1 cellular context compared by ENCODE assay signal in genomic region chr9:35914307-35914807, GRCh38.
TF ChIP-seq lines count a peak whose summit lies in the region.

No MANE protein-coding gene starts in this region.

TF ChIP-seq in HepG2, 621 proteins besides CTCF, POLR2A, EP300 and RAD21 (continues in another document):
- peak; percentile 68 for TF ChIP-seq ZMYM3 (CRISPR knock-in tag; IDR thresholded peaks at IDR 0.05)
- TF ChIP-seq ZNF629 (CRISPR knock-in tag; conservative IDR thresholded peaks at IDR 0.05), result peak; percentile 28; the same call in 1 of the 2 replicates
- peak; percentile 56; the same call in 1 of the 2 replicates for TF ChIP-seq ZNF556 (CRISPR knock-in tag; IDR thresholded peaks at IDR 0.05; ENCODE audit: borderline replicate concordance)
- peak; percentile 31; the same call in 1 of the 2 replicates for TF ChIP-seq SOX13 (IDR thresholded peaks at IDR 0.05)
- peak in 1 of 2 experiments; percentile 76; a peak in 2 of 4 replicates for TF ChIP-seq SOX13 (CRISPR knock-in tag; conservative IDR thresholded peaks at IDR 0.05 in 1 of 2, IDR thresholded peaks at IDR 0.05 in 1 of 2)
- TF ChIP-seq, protein P1, sequence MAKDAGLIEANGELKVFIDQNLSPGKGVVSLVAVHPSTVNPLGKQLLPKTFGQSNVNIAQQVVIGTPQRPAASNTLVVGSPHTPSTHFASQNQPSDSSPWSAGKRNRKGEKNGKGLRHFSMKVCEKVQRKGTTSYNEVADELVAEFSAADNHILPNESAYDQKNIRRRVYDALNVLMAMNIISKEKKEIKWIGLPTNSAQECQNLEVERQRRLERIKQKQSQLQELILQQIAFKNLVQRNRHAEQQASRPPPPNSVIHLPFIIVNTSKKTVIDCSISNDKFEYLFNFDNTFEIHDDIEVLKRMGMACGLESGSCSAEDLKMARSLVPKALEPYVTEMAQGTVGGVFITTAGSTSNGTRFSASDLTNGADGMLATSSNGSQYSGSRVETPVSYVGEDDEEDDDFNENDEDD (CRISPR knock-in tag; IDR thresholded peaks at IDR 0.05; ENCODE audit: borderline replicate concordance), result peak; percentile 24; the same call in 1 of the 2 replicates
- TF ChIP-seq, protein P2, sequence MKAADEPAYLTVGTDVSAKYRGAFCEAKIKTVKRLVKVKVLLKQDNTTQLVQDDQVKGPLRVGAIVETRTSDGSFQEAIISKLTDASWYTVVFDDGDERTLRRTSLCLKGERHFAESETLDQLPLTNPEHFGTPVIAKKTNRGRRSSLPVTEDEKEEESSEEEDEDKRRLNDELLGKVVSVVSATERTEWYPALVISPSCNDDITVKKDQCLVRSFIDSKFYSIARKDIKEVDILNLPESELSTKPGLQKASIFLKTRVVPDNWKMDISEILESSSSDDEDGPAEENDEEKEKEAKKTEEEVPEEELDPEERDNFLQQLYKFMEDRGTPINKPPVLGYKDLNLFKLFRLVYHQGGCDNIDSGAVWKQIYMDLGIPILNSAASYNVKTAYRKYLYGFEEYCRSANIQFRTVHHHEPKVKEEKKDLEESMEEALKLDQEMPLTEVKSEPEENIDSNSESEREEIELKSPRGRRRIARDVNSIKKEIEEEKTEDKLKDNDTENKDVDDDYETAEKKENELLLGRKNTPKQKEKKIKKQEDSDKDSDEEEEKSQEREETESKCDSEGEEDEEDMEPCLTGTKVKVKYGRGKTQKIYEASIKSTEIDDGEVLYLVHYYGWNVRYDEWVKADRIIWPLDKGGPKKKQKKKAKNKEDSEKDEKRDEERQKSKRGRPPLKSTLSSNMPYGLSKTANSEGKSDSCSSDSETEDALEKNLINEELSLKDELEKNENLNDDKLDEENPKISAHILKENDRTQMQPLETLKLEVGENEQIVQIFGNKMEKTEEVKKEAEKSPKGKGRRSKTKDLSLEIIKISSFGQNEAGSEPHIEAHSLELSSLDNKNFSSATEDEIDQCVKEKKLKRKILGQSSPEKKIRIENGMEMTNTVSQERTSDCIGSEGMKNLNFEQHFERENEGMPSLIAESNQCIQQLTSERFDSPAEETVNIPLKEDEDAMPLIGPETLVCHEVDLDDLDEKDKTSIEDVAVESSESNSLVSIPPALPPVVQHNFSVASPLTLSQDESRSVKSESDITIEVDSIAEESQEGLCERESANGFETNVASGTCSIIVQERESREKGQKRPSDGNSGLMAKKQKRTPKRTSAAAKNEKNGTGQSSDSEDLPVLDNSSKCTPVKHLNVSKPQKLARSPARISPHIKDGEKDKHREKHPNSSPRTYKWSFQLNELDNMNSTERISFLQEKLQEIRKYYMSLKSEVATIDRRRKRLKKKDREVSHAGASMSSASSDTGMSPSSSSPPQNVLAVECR (CRISPR knock-in tag; IDR thresholded peaks at IDR 0.05; ENCODE audit: borderline replicate concordance), result peak; percentile 18; the same call in 1 of the 2 replicates
- TF ChIP-seq SALL2 (CRISPR knock-in tag; IDR thresholded peaks at IDR 0.05), result peak; percentile 48; the same call in 1 of the 2 replicates
- peak; percentile 50; the same call in 1 of the 2 replicates for TF ChIP-seq ZFX (CRISPR knock-in tag; IDR thresholded peaks at IDR 0.05; ENCODE audit: low read depth)
- peak; percentile 54 for TF ChIP-seq CBX1 (IDR thresholded peaks at IDR 0.05; ENCODE audit: low read depth)
- peak; percentile 67 for TF ChIP-seq SALL1 (CRISPR knock-in tag; IDR thresholded peaks at IDR 0.05)
- TF ChIP-seq IRF1 (CRISPR knock-in tag; IDR thresholded peaks at IDR 0.05; ENCODE audit: low read depth), result no peak
- TF ChIP-seq RNF219 (CRISPR knock-in tag; IDR thresholded peaks at IDR 0.05), result no peak
- TF ChIP-seq ZNF724P (CRISPR knock-in tag; IDR thresholded peaks at IDR 0.05; ENCODE audit: borderline replicate concordance), result 0 out of 2 replicates have a peak, but pooled peaks have one; percentile 46
- TF ChIP-seq, protein P3, sequence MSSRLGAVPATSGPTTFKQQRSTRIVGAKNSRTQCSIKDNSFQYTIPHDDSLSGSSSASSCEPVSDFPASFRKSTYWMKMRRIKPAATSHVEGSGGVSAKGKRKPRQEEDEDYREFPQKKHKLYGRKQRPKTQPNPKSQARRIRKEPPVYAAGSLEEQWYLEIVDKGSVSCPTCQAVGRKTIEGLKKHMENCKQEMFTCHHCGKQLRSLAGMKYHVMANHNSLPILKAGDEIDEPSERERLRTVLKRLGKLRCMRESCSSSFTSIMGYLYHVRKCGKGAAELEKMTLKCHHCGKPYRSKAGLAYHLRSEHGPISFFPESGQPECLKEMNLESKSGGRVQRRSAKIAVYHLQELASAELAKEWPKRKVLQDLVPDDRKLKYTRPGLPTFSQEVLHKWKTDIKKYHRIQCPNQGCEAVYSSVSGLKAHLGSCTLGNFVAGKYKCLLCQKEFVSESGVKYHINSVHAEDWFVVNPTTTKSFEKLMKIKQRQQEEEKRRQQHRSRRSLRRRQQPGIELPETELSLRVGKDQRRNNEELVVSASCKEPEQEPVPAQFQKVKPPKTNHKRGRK (CRISPR knock-in tag; IDR thresholded peaks at IDR 0.05), result no peak
- peak; percentile 74 for TF ChIP-seq SOX5 (CRISPR knock-in tag; IDR thresholded peaks at IDR 0.05; ENCODE audit: borderline replicate concordance)
- peak; percentile 28 for TF ChIP-seq XRCC5 (optimal IDR thresholded peaks at IDR 0.05; ENCODE audit: low read length)
- TF ChIP-seq ZNF646 (CRISPR knock-in tag; IDR thresholded peaks at IDR 0.05), result peak; percentile 99
- no peak for TF ChIP-seq ZNF614 (CRISPR knock-in tag; IDR thresholded peaks at IDR 0.05; ENCODE audit: borderline replicate concordance)
- no peak for TF ChIP-seq ZNF337 (CRISPR knock-in tag; IDR thresholded peaks at IDR 0.05; ENCODE audit: borderline replicate concordance, low read depth)
- peak; percentile 84 for TF ChIP-seq ESRRA (CRISPR knock-in tag; IDR thresholded peaks at IDR 0.05; ENCODE audit: low read depth)
- TF ChIP-seq ZNF441 (CRISPR knock-in tag; IDR thresholded peaks at IDR 0.05; ENCODE audit: borderline replicate concordance), result peak; percentile 30; the same call in 1 of the 2 replicates
- TF ChIP-seq ETV5 (CRISPR knock-in tag; IDR thresholded peaks at IDR 0.05; ENCODE audit: borderline replicate concordance), result peak; percentile 44; the same call in 1 of the 2 replicates
- TF ChIP-seq SAP130 (CRISPR knock-in tag; IDR thresholded peaks at IDR 0.05; ENCODE audit: low read depth), result peak; percentile 46; the same call in 1 of the 2 replicates
- no peak for TF ChIP-seq ZNF773 (CRISPR knock-in tag; IDR thresholded peaks at IDR 0.05; ENCODE audit: borderline replicate concordance)
- TF ChIP-seq, protein P4, sequence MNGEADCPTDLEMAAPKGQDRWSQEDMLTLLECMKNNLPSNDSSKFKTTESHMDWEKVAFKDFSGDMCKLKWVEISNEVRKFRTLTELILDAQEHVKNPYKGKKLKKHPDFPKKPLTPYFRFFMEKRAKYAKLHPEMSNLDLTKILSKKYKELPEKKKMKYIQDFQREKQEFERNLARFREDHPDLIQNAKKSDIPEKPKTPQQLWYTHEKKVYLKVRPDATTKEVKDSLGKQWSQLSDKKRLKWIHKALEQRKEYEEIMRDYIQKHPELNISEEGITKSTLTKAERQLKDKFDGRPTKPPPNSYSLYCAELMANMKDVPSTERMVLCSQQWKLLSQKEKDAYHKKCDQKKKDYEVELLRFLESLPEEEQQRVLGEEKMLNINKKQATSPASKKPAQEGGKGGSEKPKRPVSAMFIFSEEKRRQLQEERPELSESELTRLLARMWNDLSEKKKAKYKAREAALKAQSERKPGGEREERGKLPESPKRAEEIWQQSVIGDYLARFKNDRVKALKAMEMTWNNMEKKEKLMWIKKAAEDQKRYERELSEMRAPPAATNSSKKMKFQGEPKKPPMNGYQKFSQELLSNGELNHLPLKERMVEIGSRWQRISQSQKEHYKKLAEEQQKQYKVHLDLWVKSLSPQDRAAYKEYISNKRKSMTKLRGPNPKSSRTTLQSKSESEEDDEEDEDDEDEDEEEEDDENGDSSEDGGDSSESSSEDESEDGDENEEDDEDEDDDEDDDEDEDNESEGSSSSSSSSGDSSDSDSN (CRISPR knock-in tag; IDR thresholded peaks at IDR 0.05), result peak; percentile 46; the same call in 1 of the 2 replicates
- TF ChIP-seq PAWR (CRISPR knock-in tag; IDR thresholded peaks at IDR 0.05; ENCODE audit: borderline replicate concordance), result 0 out of 2 replicates have a peak, but pooled peaks have one; percentile 34
- peak; percentile 32; the same call in 1 of the 2 replicates for TF ChIP-seq JUND (CRISPR knock-in tag; IDR thresholded peaks at IDR 0.05)
- TF ChIP-seq, protein P5, sequence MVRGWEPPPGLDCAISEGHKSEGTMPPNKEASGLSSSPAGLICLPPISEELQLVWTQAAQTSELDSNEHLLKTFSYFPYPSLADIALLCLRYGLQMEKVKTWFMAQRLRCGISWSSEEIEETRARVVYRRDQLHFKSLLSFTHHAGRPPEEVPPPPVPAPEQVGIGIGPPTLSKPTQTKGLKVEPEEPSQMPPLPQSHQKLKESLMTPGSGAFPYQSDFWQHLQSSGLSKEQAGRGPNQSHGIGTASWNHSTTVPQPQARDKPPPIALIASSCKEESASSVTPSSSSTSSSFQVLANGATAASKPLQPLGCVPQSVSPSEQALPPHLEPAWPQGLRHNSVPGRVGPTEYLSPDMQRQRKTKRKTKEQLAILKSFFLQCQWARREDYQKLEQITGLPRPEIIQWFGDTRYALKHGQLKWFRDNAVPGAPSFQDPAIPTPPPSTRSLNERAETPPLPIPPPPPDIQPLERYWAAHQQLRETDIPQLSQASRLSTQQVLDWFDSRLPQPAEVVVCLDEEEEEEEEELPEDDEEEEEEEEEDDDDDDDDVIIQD (CRISPR knock-in tag; IDR thresholded peaks at IDR 0.05; ENCODE audit: low read depth), result no peak
